Comparison of ENCODE assay signal across 6 cellular contexts in genomic region chr16:67865318-67865717, GRCh38. TPM values are rescaled to one million over a fixed set of nuclear protein-coding genes. Genes with fewer than 3 reads are reported as not detected.
A peak's percentile ranks its signal among the peaks of the same experiment; 100 is the strongest.
DNase-seq lines count a peak whose midpoint lies in the region; ATAC-seq and TF ChIP-seq lines count a peak whose summit lies in the region.

No MANE protein-coding gene starts in this region.

- ATAC-seq in HG03457 (IDR thresholded peaks at IDR 0.05; ENCODE audit: unreplicated experiment), result no peak

- peaks cover 29% of the 10 kb centered on the region for H3K79me2 ChIP-seq in OCI-LY1 (ENCODE audit: insufficient read depth, low read length)

- DNase-seq in DMS53 treated with DMSO at 0.1 percent for 48 hours (lab: John Stamatoyannopoulos, UW; ENCODE audit: unreplicated experiment) (peak; percentile 8), iPS-NIHi11 (ENCODE audit: low spot score) (peak; percentile 70), glutamatergic neuron (no peak), dedifferentiated amniotic fluid mesenchymal stem cell (ENCODE audit: extremely low spot score) (no peak)

- no peak overlapping the region for H3K4me2 ChIP-seq in OCI-LY1 (ENCODE audit: low read length)

- no peaks in the 10 kb centered on the region for H3K36me3 Mint-ChIP-seq in glutamatergic neuron (ENCODE audit: unreplicated experiment)

- no peaks in the 10 kb centered on the region for H3K4me1 ChIP-seq in OCI-LY1 (ENCODE audit: insufficient read depth, low read length, severe bottlenecking)

- no peaks in the 10 kb centered on the region for H3K27me3 ChIP-seq in OCI-LY1 (ENCODE audit: insufficient read depth, low read length)

- H3K9me2 ChIP-seq in OCI-LY1 (ENCODE audit: low read depth, low read length), result no peaks in the 10 kb centered on the region

- peaks cover 3% of the 10 kb centered on the region for H3K9me3 Mint-ChIP-seq in glutamatergic neuron (ENCODE audit: unreplicated experiment)

- no peak overlapping the region for H3K9ac ChIP-seq in OCI-LY1 (ENCODE audit: low read length)

- H3K4me1 Mint-ChIP-seq in glutamatergic neuron (ENCODE audit: low read depth, unreplicated experiment), result peaks cover 24% of the 10 kb centered on the region

- peaks cover 76% of the 10 kb centered on the region for H3K36me3 ChIP-seq in OCI-LY1 (ENCODE audit: insufficient read depth, low read length)

- H3K27ac Mint-ChIP-seq in glutamatergic neuron (ENCODE audit: unreplicated experiment), result no peak overlapping the region

- no peaks in the 10 kb centered on the region for H3K27me3 Mint-ChIP-seq in glutamatergic neuron (ENCODE audit: unreplicated experiment)

- H3K4me3 Mint-ChIP-seq in glutamatergic neuron (ENCODE audit: unreplicated experiment), result no peak overlapping the region

- H3K9me3 ChIP-seq in OCI-LY1 (ENCODE audit: low read length), result no peaks in the 10 kb centered on the region

- no peak overlapping the region for H3K4me3 ChIP-seq in OCI-LY1 (ENCODE audit: low read depth, low read length, poor library complexity, severe bottlenecking)

- TF ChIP-seq CTCF in OCI-LY1 (IDR thresholded peaks at IDR 0.05; ENCODE audit: low read length) (peak; percentile 47; the same call in 1 of the 2 replicates), glutamatergic neuron (IDR thresholded peaks at IDR 0.05; ENCODE audit: partially characterized antibody, unreplicated experiment) (no peak)

- no peaks in the 10 kb centered on the region for H3F3A ChIP-seq in OCI-LY1 (ENCODE audit: insufficient read depth, low read length)

- H3K27ac ChIP-seq in OCI-LY1 (ENCODE audit: low read depth, low read length, poor library complexity, severe bottlenecking), result no peak overlapping the region

- no peak overlapping the region for H2AFZ ChIP-seq in OCI-LY1 (ENCODE audit: low read length)

- no peaks in the 10 kb centered on the region for H4K20me1 ChIP-seq in OCI-LY1 (ENCODE audit: insufficient read depth, low read length)

RNA-seq across cellular contexts. Expression of gene EDC4, which starts 7.5 kb away (rescaled TPM):
- 142 TPM for total RNA-seq in glutamatergic neuron (ENCODE audit: unreplicated experiment)

RNA-seq across cellular contexts. Expression of gene CENPT, which starts 17.8 kb away (rescaled TPM):
- 153 TPM for total RNA-seq in glutamatergic neuron (ENCODE audit: unreplicated experiment)

RNA-seq across cellular contexts. Expression of gene NUTF2, which starts 18.6 kb away (rescaled TPM):
- total RNA-seq in glutamatergic neuron (ENCODE audit: unreplicated experiment), result 196 TPM

RNA-seq across cellular contexts. Expression of gene NRN1L, which starts 19.4 kb away (rescaled TPM):
- 1.0 TPM for total RNA-seq in glutamatergic neuron (ENCODE audit: unreplicated experiment)

RNA-seq across cellular contexts. Expression of gene THAP11, which starts 23.2 kb away (rescaled TPM):
- total RNA-seq in glutamatergic neuron (ENCODE audit: unreplicated experiment), result 23.1 TPM

Comparison
In these comparisons a context has a peak if more than half of its experiments do, and no peak if none do; other contexts are left out.
1. DNase-seq: peak in DMS53 treated with DMSO at 0.1 percent for 48 hours (single experiment) and iPS-NIHi11 (single experiment); none in glutamatergic neuron (single experiment) and dedifferentiated amniotic fluid mesenchymal stem cell (single experiment).